Comparison of ENCODE assay signal across 9 cellular contexts in the genomic region with DNA sequence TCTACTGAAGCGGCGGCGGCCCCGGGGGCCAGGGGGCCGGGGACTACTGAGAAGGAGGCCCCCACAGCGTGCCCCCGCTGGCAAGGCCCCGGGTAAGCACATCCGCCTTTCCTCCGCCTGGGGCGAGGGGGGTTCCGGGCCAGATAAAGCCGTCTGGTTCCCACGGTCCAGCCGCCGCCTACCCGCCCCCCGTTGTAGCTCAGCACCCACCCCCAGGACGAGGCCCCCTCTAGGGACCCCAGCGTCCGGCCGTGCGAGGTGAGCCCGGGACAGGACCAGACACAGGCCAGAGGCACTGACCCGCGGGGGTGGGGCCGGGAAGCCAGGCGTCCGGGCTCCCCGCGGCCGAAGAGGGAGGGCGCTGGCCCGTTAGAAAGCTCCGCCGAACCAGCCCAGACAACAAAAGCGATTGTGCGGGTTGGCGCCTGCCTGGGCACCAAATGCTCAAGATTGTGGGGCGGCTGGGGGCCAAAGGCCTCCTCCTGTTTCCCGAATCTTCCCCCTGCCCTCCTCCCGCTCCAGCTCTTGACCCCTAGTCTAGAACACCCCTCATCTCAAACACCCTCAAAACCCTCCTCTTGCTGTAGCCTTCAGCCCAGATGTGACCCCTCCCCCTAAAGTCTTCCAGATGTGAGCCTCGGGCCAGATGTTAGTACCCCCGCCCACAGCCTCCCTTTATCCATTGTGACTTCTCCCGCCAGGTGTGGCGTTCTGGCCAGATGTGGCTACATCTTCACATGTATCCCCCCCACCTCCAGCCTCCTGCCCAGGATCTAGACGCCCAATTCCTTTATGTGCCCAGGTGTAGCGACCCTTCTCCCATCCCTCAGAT. TPM values are rescaled to one million over a fixed set of nuclear protein-coding genes. Genes with fewer than 3 reads are reported as not detected.
DNase-seq lines count a peak whose midpoint lies in the region; ATAC-seq and TF ChIP-seq lines count a peak whose summit lies in the region.
"Had no signal": no experiment of that assay in that cellular context is flagged by ENCODE, and none has a peak within 500 bp of the region (broad histone marks: within the 10 kb centered on the region; RNA-seq: fewer than 3 reads in every experiment).

No MANE protein-coding gene starts in this region.

- intact Hi-C loops in PC-3 (cut with micrococcal nuclease) = no loop called here

- CTCF ChIA-PET in PC-3 (lab: Charles Lee) = interaction anchor here (1.1 kb wide), 1 partner anchor 136 kb away, joined by 4 read pairs; no protein-coding TSS in a partner anchor

- POLR2A ChIA-PET in PC-3 (lab: Charles Lee; ENCODE audit: unreplicated experiment) = no interaction called here

- H3K79me2 ChIP-seq in PC-3 (ENCODE audit: low read length) = no peaks in the 10 kb centered on the region

- peaks cover 5 to 70% (median 37%) of the 10 kb centered on the region in 4 donors for H3K4me1 Mint-ChIP-seq in CD4-positive, CD25-positive, alpha-beta regulatory T cell
- H3K4me1 Mint-ChIP-seq in osteocyte (ENCODE audit: unreplicated experiment) = peaks cover 56% of the 10 kb centered on the region

- peak overlapping the region; percentile 18 to 78 (median 74) for H3K4me3 Mint-ChIP-seq in CD4-positive, CD25-positive, alpha-beta regulatory T cell
- peak overlapping the region; percentile 60 for H3K4me3 Mint-ChIP-seq in osteocyte (ENCODE audit: unreplicated experiment)

- H3K36me3 ChIP-seq in CD4-positive, CD25-positive, alpha-beta regulatory T cell (ENCODE audit: control insufficient read depth, insufficient read depth, low read length) = no peaks in the 10 kb centered on the region
- H3K36me3 ChIP-seq in PC-3 (ENCODE audit: low read depth, low read length) = peaks cover 2% of the 10 kb centered on the region; the same call in 1 of the 2 replicates
- no peaks in the 10 kb centered on the region for H3K36me3 ChIP-seq in esophagus (ENCODE audit: control insufficient read depth in 2 of 2, insufficient read depth in 2 of 2, low read length in 1 of 2)

- H3K36me3 Mint-ChIP-seq in CD4-positive, CD25-positive, alpha-beta regulatory T cell = no peaks in the 10 kb centered on the region
- no peaks in the 10 kb centered on the region for H3K36me3 Mint-ChIP-seq in osteocyte (ENCODE audit: unreplicated experiment)

- no peaks in the 10 kb centered on the region for H4K20me1 ChIP-seq in PC-3 (ENCODE audit: low read length)

- H3K4me2 ChIP-seq in PC-3 (ENCODE audit: low read length) = peak overlapping the region; percentile 93; the same call in 1 of the 2 replicates

- H3K4me1 ChIP-seq in CD4-positive, CD25-positive, alpha-beta regulatory T cell (ENCODE audit: control insufficient read depth, insufficient read depth, low read length, poor library complexity, severe bottlenecking) = peaks cover 80% of the 10 kb centered on the region
- peaks cover 41% of the 10 kb centered on the region for H3K4me1 ChIP-seq in PC-3 (ENCODE audit: insufficient read depth, low read length)
- peaks cover 4 to 23% of the 10 kb centered on the region in 2 donors for H3K4me1 ChIP-seq in esophagus (ENCODE audit: control insufficient read depth in 2 of 2, insufficient read depth in 2 of 2, low read length in 1 of 2)

- no peak for TF ChIP-seq CTCF in PC-3 (conservative IDR thresholded peaks at IDR 0.05; ENCODE audit: low read depth, low read length)
- no peak for TF ChIP-seq CTCF in osteocyte (IDR thresholded peaks at IDR 0.05)

- no peaks in the 10 kb centered on the region for H3K9me2 ChIP-seq in PC-3 (replicated peaks; ENCODE audit: low read length)

- DNase-seq in CD4-positive, CD25-positive, alpha-beta regulatory T cell = no peak
- DNase-seq in PC-3 (no peak), osteocyte (ENCODE audit: extremely low spot score, unreplicated experiment) (no peak), NCI-H2196 (lab: John Stamatoyannopoulos, UW; ENCODE audit: unreplicated experiment) (no peak), dedifferentiated amniotic fluid mesenchymal stem cell (ENCODE audit: extremely low spot score) (no peak), pons (ENCODE audit: low spot score) (no peak), amniotic stem cell (lab: John Stamatoyannopoulos, UW) (no peak)
- DNase-seq: effector CD8-positive, alpha-beta T cell had no signal

- H3F3A ChIP-seq in PC-3 (ENCODE audit: low read length, unreplicated experiment) = no peaks in the 10 kb centered on the region

- H3K27me3 Mint-ChIP-seq in CD4-positive, CD25-positive, alpha-beta regulatory T cell = peaks cover 55% of the 10 kb centered on the region
- peaks cover 13% of the 10 kb centered on the region for H3K27me3 Mint-ChIP-seq in osteocyte (ENCODE audit: unreplicated experiment)

- peak overlapping the region in 1 of 3 donors; percentile 81 for H3K27ac Mint-ChIP-seq in CD4-positive, CD25-positive, alpha-beta regulatory T cell
- H3K27ac Mint-ChIP-seq in osteocyte (ENCODE audit: unreplicated experiment) = no peak overlapping the region

- H3K27ac ChIP-seq in CD4-positive, CD25-positive, alpha-beta regulatory T cell (ENCODE audit: insufficient read depth, low read length, poor library complexity, severe bottlenecking) = no peak overlapping the region
- H3K27ac ChIP-seq in PC-3 (ENCODE audit: low read length) (no peak overlapping the region), esophagus (ENCODE audit: low read depth in 2 of 2, low read length in 1 of 2) (peak overlapping the region; percentile 43 to 96)

- H3K9me3 ChIP-seq in CD4-positive, CD25-positive, alpha-beta regulatory T cell (ENCODE audit: control insufficient read depth in 2 of 2, low read length in 2 of 2) = no peaks in the 10 kb centered on the region
- H3K9me3 ChIP-seq in PC-3 (ENCODE audit: low read length) = no peaks in the 10 kb centered on the region
- H3K9me3 ChIP-seq in esophagus (ENCODE audit: control insufficient read depth in 2 of 2, insufficient read depth in 1 of 2, low read depth in 1 of 2, low read length in 1 of 2) = peaks cover 0 to 2% of the 10 kb centered on the region in 2 donors

- H3K27me3 ChIP-seq in CD4-positive, CD25-positive, alpha-beta regulatory T cell (ENCODE audit: control insufficient read depth, insufficient read depth, low read length) = peaks cover 11% of the 10 kb centered on the region
- H3K27me3 ChIP-seq in PC-3 (ENCODE audit: low read length) = no peaks in the 10 kb centered on the region
- no peaks in the 10 kb centered on the region for H3K27me3 ChIP-seq in esophagus (ENCODE audit: control insufficient read depth in 1 of 2, insufficient read depth in 2 of 2, low read length in 2 of 2)

- 7 to 8% methylated on average over 46 to 48 of the region's 48 CpGs for WGBS in esophagus, 2 donors

- no peak overlapping the region for H3K9ac ChIP-seq in PC-3 (ENCODE audit: low read length)

- ATAC-seq in CD4-positive, CD25-positive, alpha-beta regulatory T cell (ENCODE audit: low read depth in 2 of 2) = no peak
- no peak for ATAC-seq in PC-3

- no peak overlapping the region for H3K4me3 ChIP-seq in CD4-positive, CD25-positive, alpha-beta regulatory T cell (ENCODE audit: low read depth, low read length)
- H3K4me3 ChIP-seq in PC-3 (ENCODE audit: low read length) (no peak overlapping the region), esophagus (ENCODE audit: low read depth in 1 of 2, low read length in 2 of 2) (no peak overlapping the region)

- no peak overlapping the region for H2AFZ ChIP-seq in PC-3 (ENCODE audit: low read length)

- no TSS peak for BruUV-seq in PC-3 (replicated peaks; lab: Mats Ljungman, UMichigan)

- peaks cover 0 to 2% (median 0%) of the 10 kb centered on the region in 7 donors for H3K9me3 Mint-ChIP-seq in CD4-positive, CD25-positive, alpha-beta regulatory T cell
- no peaks in the 10 kb centered on the region for H3K9me3 Mint-ChIP-seq in osteocyte (ENCODE audit: unreplicated experiment)

RNA-seq across cellular contexts. Expression of a gene that starts 0.9 kb away (rescaled TPM):
- total RNA-seq in CD4-positive, CD25-positive, alpha-beta regulatory T cell = 115 TPM
- polyA plus RNA-seq in CD4-positive, CD25-positive, alpha-beta regulatory T cell = 10 to 100 TPM; 20.7 to 32.0 (median 26.7) TPM
- 8.9 and 16.7 TPM in 2 replicates for total RNA-seq in PC-3 (2014; rRNA removed)
- 100 to 1,000 TPM in 1 of 2 donors, 10 to 100 TPM in 1; 69.9 to 117 TPM for polyA plus RNA-seq in esophagus
- 85.9 and 93.6 TPM in 2 replicates for total RNA-seq in osteocyte

RNA-seq across cellular contexts. Expression of a gene that starts 23.6 kb away (rescaled TPM):
- 195 TPM for total RNA-seq in CD4-positive, CD25-positive, alpha-beta regulatory T cell
- polyA plus RNA-seq in CD4-positive, CD25-positive, alpha-beta regulatory T cell = 100 to 1,000 TPM; 120 to 172 (median 151) TPM
- 43.0 and 63.2 TPM in 2 replicates for total RNA-seq in PC-3 (2014; rRNA removed)
- polyA plus RNA-seq in esophagus = 10 to 100 TPM; 47.9 to 53.6 TPM
- total RNA-seq in osteocyte = 53.3 and 53.8 TPM in 2 replicates

Comparison
In these comparisons a context has a peak if more than half of its experiments do, and no peak if none do; other contexts are left out.
1. H3K27ac ChIP-seq: peak in esophagus (2 of 2); none in CD4-positive, CD25-positive, alpha-beta regulatory T cell (single experiment) and PC-3 (single experiment).